Comparison of ENCODE assay signal across 13 cellular contexts in genomic region chr14:58882577-58883018, GRCh38.
DNase-seq lines count a peak whose midpoint lies in the region; ATAC-seq, FAIRE-seq and TF ChIP-seq lines count a peak whose summit lies in the region.
"Had no signal": no experiment of that assay in that cellular context is flagged by ENCODE, and none has a peak within 500 bp of the region (broad histone marks: within the 10 kb centered on the region; RNA-seq: fewer than 3 reads in every experiment).

No MANE protein-coding gene starts in this region.

- intact Hi-C loops in left ventricle myocardium superior (cut with micrococcal nuclease), result no loop called here

- TF ChIP-seq CTCF in D721Med (IDR thresholded peaks at IDR 0.05; ENCODE audit: insufficient read depth, missing control alignments), result no peak

- ATAC-seq in left ventricle myocardium superior (peak; percentile 68), GM21447 (IDR thresholded peaks at IDR 0.05; ENCODE audit: unreplicated experiment) (no peak), GM18867 (IDR thresholded peaks at IDR 0.05; ENCODE audit: unreplicated experiment) (no peak), HG03469 (IDR thresholded peaks at IDR 0.05; ENCODE audit: unreplicated experiment) (no peak)

- peak; percentile 80 for FAIRE-seq in D721Med (lab: Jason Lieb, UNC)
- FAIRE-seq: GM12892 had no signal

- DNase-seq in D721Med (ENCODE audit: insufficient read length, low spot score) (no peak), M059J (ENCODE audit: low read depth) (peak; percentile 42), NCI-H82 treated with DMSO at 0.1 percent for 48 hours (lab: John Stamatoyannopoulos, UW; ENCODE audit: unreplicated experiment) (peak; percentile 85), left ventricle myocardium superior (no peak)
- DNase-seq in stimulated activated CD4-positive, alpha-beta T cell treated with anti-CD3 and anti-CD28 coated beads, Interleukin-2, amount 100 ng/mL, for 48 hours, result no peak
- DNase-seq: activated CD4-positive, alpha-beta T cell treated with anti-CD3 and anti-CD28 coated beads for 48 hours; activated gamma-delta T cell; heart right ventricle; testis had no signal

Comparison
In these comparisons a context has a peak if more than half of its experiments do, and no peak if none do; other contexts are left out.
1. DNase-seq: peak in M059J (single experiment) and NCI-H82 treated with DMSO at 0.1 percent for 48 hours (single experiment); none in D721Med (single experiment), left ventricle myocardium superior (single experiment) and stimulated activated CD4-positive, alpha-beta T cell treated with anti-CD3 and anti-CD28 coated beads, Interleukin-2, amount 100 ng/mL, for 48 hours (0 of 2).